Comparison of ENCODE assay signal across 9 cellular contexts in genomic region chr10:122954731-122955050, GRCh38. TPM values are rescaled to one million over a fixed set of nuclear protein-coding genes. Genes with fewer than 3 reads are reported as not detected.
DNase-seq lines count a peak whose midpoint lies in the region; ATAC-seq and TF ChIP-seq lines count a peak whose summit lies in the region.
"Had no signal": no experiment of that assay in that cellular context is flagged by ENCODE, and none has a peak within 500 bp of the region (broad histone marks: within the 10 kb centered on the region; RNA-seq: fewer than 3 reads in every experiment).

No MANE protein-coding gene starts in this region.

- TF ChIP-seq POLR2A in vagina (IDR thresholded peaks at IDR 0.05), result no peak

- peak overlapping the region; percentile 75 to 78 for H3K4me3 ChIP-seq in vagina

- no peak for TF ChIP-seq CTCF in brain (conservative IDR thresholded peaks at IDR 0.05)
- TF ChIP-seq CTCF in mesothelial cell of epicardium (IDR thresholded peaks at IDR 0.05; ENCODE audit: unreplicated experiment), result no peak
- no peak for TF ChIP-seq CTCF in vagina (IDR thresholded peaks at IDR 0.05)

- H3K27me3 Mint-ChIP-seq in stimulated activated naive CD8-positive, alpha-beta T cell treated with anti-CD3 and anti-CD28 coated beads, Interleukin-15, Interleukin-2, amounts not matched to agents 100 ng/mL and 50 ng/mL, for 24 hours, result peaks cover 9% of the 10 kb centered on the region
- H3K27me3 Mint-ChIP-seq in brain, result peaks cover 7% of the 10 kb centered on the region
- peaks cover 50% of the 10 kb centered on the region for H3K27me3 Mint-ChIP-seq in mesothelial cell of epicardium (ENCODE audit: low read depth)

- no peak overlapping the region for H3K27ac ChIP-seq in vagina
- H3K27ac ChIP-seq: foreskin keratinocyte had no signal

- peaks cover 17% of the 10 kb centered on the region for H3K36me3 Mint-ChIP-seq in stimulated activated naive CD8-positive, alpha-beta T cell treated with anti-CD3 and anti-CD28 coated beads, Interleukin-15, Interleukin-2, amounts not matched to agents 100 ng/mL and 50 ng/mL, for 24 hours (ENCODE audit: low read depth)
- H3K36me3 Mint-ChIP-seq in brain (peaks cover 20% of the 10 kb centered on the region), mesothelial cell of epicardium (peaks cover 3% of the 10 kb centered on the region)

- H3K4me1 Mint-ChIP-seq in stimulated activated naive CD8-positive, alpha-beta T cell treated with anti-CD3 and anti-CD28 coated beads, Interleukin-15, Interleukin-2, amounts not matched to agents 100 ng/mL and 50 ng/mL, for 24 hours (ENCODE audit: low read depth), result peaks cover 30% of the 10 kb centered on the region
- peaks cover 59% of the 10 kb centered on the region for H3K4me1 Mint-ChIP-seq in brain
- H3K4me1 Mint-ChIP-seq in mesothelial cell of epicardium, result peaks cover 20% of the 10 kb centered on the region

- DNase-seq in stimulated activated naive CD8-positive, alpha-beta T cell treated with anti-CD3 and anti-CD28 coated beads, Interleukin-15, Interleukin-2, amounts not matched to agents 100 U/mL and 50 U/mL, for 24 hours, result no peak
- no peak for DNase-seq in mesothelial cell of epicardium (ENCODE audit: low spot score in 2 of 2, unreplicated experiment in 2 of 2)
- no peak for DNase-seq in vagina (ENCODE audit: extremely low spot score in 2 of 2)
- no peak for DNase-seq in kidney glomerular epithelial cell (lab: John Stamatoyannopoulos, UW)

- peak overlapping the region; percentile 86 for H3K4me3 Mint-ChIP-seq in stimulated activated naive CD8-positive, alpha-beta T cell treated with anti-CD3 and anti-CD28 coated beads, Interleukin-15, Interleukin-2, amounts not matched to agents 100 ng/mL and 50 ng/mL, for 24 hours
- H3K4me3 Mint-ChIP-seq in brain, result peak overlapping the region; percentile 90 to 94 (median 92)
- peak overlapping the region; percentile 84 for H3K4me3 Mint-ChIP-seq in mesothelial cell of epicardium

- intact Hi-C loops in vagina (cut with DNase I), result no loop called here

- no peaks in the 10 kb centered on the region for H3K27me3 ChIP-seq in vagina
- H3K27me3 ChIP-seq: foreskin keratinocyte had no signal

- no peak overlapping the region for H3K27ac Mint-ChIP-seq in stimulated activated naive CD8-positive, alpha-beta T cell treated with anti-CD3 and anti-CD28 coated beads, Interleukin-15, Interleukin-2, amounts not matched to agents 100 ng/mL and 50 ng/mL, for 24 hours
- peak overlapping the region in 1 of 5 experiments; percentile 30 for H3K27ac Mint-ChIP-seq in brain
- no peak overlapping the region for H3K27ac Mint-ChIP-seq in mesothelial cell of epicardium

- no peaks in the 10 kb centered on the region for H3K36me3 ChIP-seq in vagina

- peaks cover 19% of the 10 kb centered on the region for H3K4me1 ChIP-seq in vagina
- H3K4me1 ChIP-seq: foreskin keratinocyte had no signal

- H3K9me3 ChIP-seq in vagina, result no peaks in the 10 kb centered on the region

- H3K9me3 Mint-ChIP-seq in stimulated activated naive CD8-positive, alpha-beta T cell treated with anti-CD3 and anti-CD28 coated beads, Interleukin-15, Interleukin-2, amounts not matched to agents 100 ng/mL and 50 ng/mL, for 24 hours, result no peaks in the 10 kb centered on the region
- H3K9me3 Mint-ChIP-seq in brain (peaks cover 0 to 23% (median 10%) of the 10 kb centered on the region in 5 experiments), mesothelial cell of epicardium (no peaks in the 10 kb centered on the region)

- ATAC-seq in stimulated activated naive CD8-positive, alpha-beta T cell treated with anti-CD3 and anti-CD28 coated beads, Interleukin-15, Interleukin-2, amounts not matched to agents 100 U/mL and 50 U/mL, for 24 hours, result no peak
- ATAC-seq in esophagus mucosa (no peak), GM18498 (IDR thresholded peaks at IDR 0.05; ENCODE audit: unreplicated experiment) (no peak)

RNA-seq across cellular contexts. Expression of gene C10orf88, which starts 0.7 kb away (rescaled TPM):
- 6.1 TPM for polyA plus RNA-seq in brain (ENCODE audit: insufficient read depth, low read depth, low replicate concordance)
- 12.6 to 15.7 TPM (median 13.5 TPM) in 3 replicates for total RNA-seq in mesothelial cell of epicardium
- 5.6 TPM for total RNA-seq in vagina
- 4.7 TPM for total RNA-seq in esophagus mucosa

RNA-seq across cellular contexts. Expression of gene PSTK, which starts 25.5 kb away (rescaled TPM):
- 6.2 TPM for polyA plus RNA-seq in brain (ENCODE audit: insufficient read depth, low read depth, low replicate concordance)
- total RNA-seq in mesothelial cell of epicardium, result 7.7 to 9.1 TPM (median 8.2 TPM) in 3 replicates
- 8.6 TPM for total RNA-seq in vagina
- 2.7 TPM for total RNA-seq in esophagus mucosa

RNA-seq across cellular contexts. Expression of gene FAM24A, which starts 44.3 kb away (rescaled TPM):
- not detected for polyA plus RNA-seq in brain (ENCODE audit: insufficient read depth, low read depth, low replicate concordance)
- total RNA-seq in mesothelial cell of epicardium, result not detected in 3 replicates
- total RNA-seq in vagina, result not detected
- total RNA-seq in esophagus mucosa, result not detected
- total RNA-seq: foreskin keratinocyte had no signal
- polyA plus RNA-seq: foreskin keratinocyte had no signal

RNA-seq across cellular contexts. Expression of gene IKZF5, which starts 53.9 kb away (rescaled TPM):
- polyA plus RNA-seq in brain (ENCODE audit: insufficient read depth, low read depth, low replicate concordance), result 4.2 TPM
- 10.9 to 14.6 TPM (median 12.4 TPM) in 3 replicates for total RNA-seq in mesothelial cell of epicardium
- 9.6 TPM for total RNA-seq in vagina
- 7.7 TPM for total RNA-seq in esophagus mucosa

RNA-seq across cellular contexts. Expression of gene ACADSB, which starts 54.1 kb away (rescaled TPM):
- polyA plus RNA-seq in brain (ENCODE audit: insufficient read depth, low read depth, low replicate concordance), result 3.1 TPM
- 17.0 to 21.3 TPM (median 17.6 TPM) in 3 replicates for total RNA-seq in mesothelial cell of epicardium
- total RNA-seq in vagina, result 10.3 TPM
- 21.1 TPM for total RNA-seq in esophagus mucosa
